Comparison of ENCODE assay signal across 9 cellular contexts in genomic region chr19:44452367-44452766, GRCh38.
"Had no signal": no experiment of that assay in that cellular context is flagged by ENCODE, and none has a peak within 500 bp of the region (broad histone marks: within the 10 kb centered on the region; RNA-seq: fewer than 3 reads in every experiment).

No MANE protein-coding gene starts in this region.

- H3K4me3 ChIP-seq: GM23338, K562 had no signal

- FAIRE-seq: H1, H54, K562 had no signal

- H3K4me2 ChIP-seq: GM23338 had no signal

- H2AFZ ChIP-seq: GM23338 had no signal

- DNase-seq: H9, HCEC 1CT, IMR-90, KG1 had no signal

- H3K27ac Mint-ChIP-seq: GM23338, H9 had no signal

- H3K27ac ChIP-seq: HL-60 had no signal

- H3K4me3 Mint-ChIP-seq: GM23338, H9 had no signal
